In the genomic region with DNA sequence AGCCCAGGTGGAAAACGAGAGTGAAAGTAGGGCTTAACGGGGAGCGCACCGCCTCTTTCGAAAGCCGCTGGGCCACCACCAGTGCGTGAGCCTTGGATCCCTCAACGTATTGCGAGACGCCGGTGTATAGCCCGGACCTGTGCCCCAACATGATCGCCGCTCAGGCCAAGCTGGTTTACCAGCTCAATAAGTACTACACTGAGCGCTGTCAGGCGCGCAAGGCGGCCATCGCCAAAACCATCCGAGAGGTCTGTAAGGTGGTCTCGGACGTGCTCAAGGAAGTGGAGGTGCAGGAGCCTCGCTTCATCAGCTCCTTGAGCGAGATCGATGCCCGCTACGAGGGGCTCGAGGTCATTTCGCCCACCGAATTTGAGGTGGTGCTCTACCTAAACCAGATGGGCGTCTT, we compare ENCODE assay signal across 11 cellular contexts. TPM values are rescaled to one million over a fixed set of nuclear protein-coding genes. Genes with fewer than 3 reads are reported as not detected.
A peak's percentile ranks its signal among the peaks of the same experiment; 100 is the strongest.
DNase-seq lines count a peak whose midpoint lies in the region; ATAC-seq and TF ChIP-seq lines count a peak whose summit lies in the region.
"Had no signal": no experiment of that assay in that cellular context is flagged by ENCODE, and none has a peak within 500 bp of the region (broad histone marks: within the 10 kb centered on the region; RNA-seq: fewer than 3 reads in every experiment).

No MANE protein-coding gene starts in this region.

- H3K4ac ChIP-seq in mesenchymal stem cell (ENCODE audit: low read depth in 1 of 2, low read length in 2 of 2) = peak overlapping the region in 1 of 2 experiments; percentile 59

- H2BK12ac ChIP-seq in mesenchymal stem cell (ENCODE audit: low read length in 2 of 2) = peak overlapping the region in 1 of 2 experiments; percentile 95

- intact Hi-C loops in esophagus squamous epithelium (cut with DNase I) = no loop called here

- peak; percentile 39 for DNase-seq in MG63
- DNase-seq in esophagus squamous epithelium (lab: John Stamatoyannopoulos, UW) = no peak
- peak; percentile 76 for DNase-seq in mesenchymal stem cell
- no peak for DNase-seq in thoracic aorta (ENCODE audit: low spot score)
- DNase-seq in iPS-NIHi11 (ENCODE audit: low spot score) = no peak
- no peak for DNase-seq in NCI-H82 (lab: John Stamatoyannopoulos, UW)
- no peak for DNase-seq in GM23248
- DNase-seq: effector CD4-positive, alpha-beta T cell; NCI-H446 had no signal

- H3K14ac ChIP-seq in mesenchymal stem cell (ENCODE audit: low read length in 2 of 2) = peak overlapping the region in 1 of 2 experiments; percentile 63

- no peaks in the 10 kb centered on the region for H3K9me3 ChIP-seq in MG63
- H3K9me3 ChIP-seq in esophagus squamous epithelium = peaks cover 0 to 12% (median 6%) of the 10 kb centered on the region in 3 donors
- H3K9me3 ChIP-seq in mesenchymal stem cell (ENCODE audit: control insufficient read depth, low read length) = peaks cover 19% of the 10 kb centered on the region
- no peaks in the 10 kb centered on the region for H3K9me3 ChIP-seq in thoracic aorta
- no peaks in the 10 kb centered on the region for H3K9me3 ChIP-seq in GM23248 (ENCODE audit: low read depth)
- H3K9me3 ChIP-seq: uterus had no signal

- peak overlapping the region in 3 of 4 donors; percentile 27 to 54 (median 37) for H3K27ac ChIP-seq in esophagus squamous epithelium
- H3K27ac ChIP-seq in mesenchymal stem cell (ENCODE audit: low read length, poor library complexity, severe bottlenecking) = peak overlapping the region; percentile 86
- H3K27ac ChIP-seq in thoracic aorta = no peak overlapping the region
- no peak overlapping the region for H3K27ac ChIP-seq in GM23248
- H3K27ac ChIP-seq: uterus had no signal

- no peak for TF ChIP-seq POLR2A in esophagus squamous epithelium (IDR thresholded peaks at IDR 0.05)

- in situ Hi-C loops in GM23248 (cut with MboI) = loop anchor here (25.0 kb wide), 1 partner anchor 596 kb away; no protein-coding TSS in a partner anchor

- TF ChIP-seq CTCF in esophagus squamous epithelium (IDR thresholded peaks at IDR 0.05) (no peak), thoracic aorta (IDR thresholded peaks at IDR 0.05) (no peak)

- peak overlapping the region; percentile 48 for H4K91ac ChIP-seq in mesenchymal stem cell (ENCODE audit: low read length)

- H4K20me1 ChIP-seq in GM23248 (ENCODE audit: insufficient read depth) = no peaks in the 10 kb centered on the region

- no peaks in the 10 kb centered on the region for H3K9me2 ChIP-seq in GM23248 (ENCODE audit: insufficient read depth)

- peak overlapping the region in 1 of 2 experiments; percentile 54 for H3K23ac ChIP-seq in mesenchymal stem cell (ENCODE audit: low read length in 2 of 2)

- H4K8ac ChIP-seq in mesenchymal stem cell (ENCODE audit: low read length) = no peak overlapping the region

- H3K4me3 ChIP-seq in MG63 = peak overlapping the region; percentile 55
- H3K4me3 ChIP-seq in esophagus squamous epithelium = peak overlapping the region; percentile 7 to 55 (median 41)
- peak overlapping the region; percentile 35 to 64 for H3K4me3 ChIP-seq in mesenchymal stem cell (ENCODE audit: insufficient read depth in 1 of 2, low read depth in 1 of 2, low read length in 2 of 2)
- peak overlapping the region; percentile 63 for H3K4me3 ChIP-seq in thoracic aorta
- H3K4me3 ChIP-seq in GM23248 = no peak overlapping the region

- no peak overlapping the region for H2AFZ ChIP-seq in mesenchymal stem cell (ENCODE audit: low read depth, low read length)
- no peak overlapping the region for H2AFZ ChIP-seq in GM23248

- no peak for ATAC-seq in thoracic aorta (ENCODE audit: insufficient number of reproducible peaks, low FRiP score, low read depth)
- ATAC-seq in GM18858 (IDR thresholded peaks at IDR 0.05; ENCODE audit: unreplicated experiment) = no peak

- no peaks in the 10 kb centered on the region for H3K36me3 ChIP-seq in MG63
- H3K36me3 ChIP-seq in esophagus squamous epithelium = peaks cover 0 to 38% (median 15%) of the 10 kb centered on the region in 3 donors
- H3K36me3 ChIP-seq in mesenchymal stem cell (ENCODE audit: control insufficient read depth in 1 of 2, insufficient read depth in 2 of 2, low read depth in 1 of 2, low read length in 2 of 2) = peaks cover 0 to 4% of the 10 kb centered on the region in 2 experiments
- no peaks in the 10 kb centered on the region for H3K36me3 ChIP-seq in thoracic aorta
- H3K36me3 ChIP-seq in GM23248 (ENCODE audit: low read depth) = no peaks in the 10 kb centered on the region
- H3K36me3 ChIP-seq: uterus had no signal

- no peaks in the 10 kb centered on the region for H3F3A ChIP-seq in GM23248 (ENCODE audit: insufficient read depth)

- H3K18ac ChIP-seq in mesenchymal stem cell (ENCODE audit: low read depth in 1 of 2, low read length in 2 of 2) = peak overlapping the region; percentile 35 to 63

- H3K27me3 ChIP-seq in MG63 (peaks cover 9% of the 10 kb centered on the region; the same call in 1 of the 2 replicates), esophagus squamous epithelium (no peaks in the 10 kb centered on the region), mesenchymal stem cell (ENCODE audit: control insufficient read depth in 1 of 2, insufficient read depth in 1 of 2, low read length in 2 of 2) (no peaks in the 10 kb centered on the region), thoracic aorta (replicated peaks; ENCODE audit: insufficient read depth) (no peaks in the 10 kb centered on the region), GM23248 (replicated peaks; ENCODE audit: insufficient read depth) (no peaks in the 10 kb centered on the region)
- H3K27me3 ChIP-seq: uterus had no signal

- peaks cover 2% of the 10 kb centered on the region for H3K79me1 ChIP-seq in mesenchymal stem cell (replicated peaks; ENCODE audit: low read length, poor library complexity, severe bottlenecking)

- H3K4me1 ChIP-seq in esophagus squamous epithelium = no peaks in the 10 kb centered on the region
- peaks cover 14% of the 10 kb centered on the region for H3K4me1 ChIP-seq in mesenchymal stem cell (ENCODE audit: control insufficient read depth, insufficient read depth, low read depth, low read length)
- H3K4me1 ChIP-seq in thoracic aorta (ENCODE audit: control insufficient read depth in 1 of 2, low read depth in 2 of 2) = no peaks in the 10 kb centered on the region
- no peaks in the 10 kb centered on the region for H3K4me1 ChIP-seq in GM23248 (ENCODE audit: insufficient read depth)
- H3K4me1 ChIP-seq: uterus had no signal

- no peak overlapping the region for H2BK120ac ChIP-seq in mesenchymal stem cell (ENCODE audit: low read depth, low read length)

- no peaks in the 10 kb centered on the region for H3K79me2 ChIP-seq in GM23248 (ENCODE audit: insufficient read depth)

- no peak overlapping the region for H2AK5ac ChIP-seq in mesenchymal stem cell (ENCODE audit: low read length, severe bottlenecking)

- H3K9ac ChIP-seq in mesenchymal stem cell (ENCODE audit: low read length) (no peak overlapping the region), GM23248 (no peak overlapping the region)

- H3K4me2 ChIP-seq in mesenchymal stem cell (ENCODE audit: low read length, poor library complexity, severe bottlenecking) (peak overlapping the region; percentile 92), GM23248 (ENCODE audit: unreplicated experiment) (no peak overlapping the region)

- H2BK15ac ChIP-seq in mesenchymal stem cell (ENCODE audit: low read depth, poor library complexity, severe bottlenecking) = no peak overlapping the region

- WGBS in esophagus squamous epithelium, 2 donors = 53 to 87% methylated on average over 13 to 27 of the region's 31 CpGs
- WGBS in mesenchymal stem cell = under 1% methylated on average over 31 of the region's 31 CpGs
- WGBS in GM23248 (ENCODE audit: low coverage in 1 of 2, low lambda C conversion rate in 2 of 2, missing lambda C conversion rate in 2 of 2), 2 experiments = 90 to 92% methylated on average over 29 to 31 of the region's 31 CpGs

- no peak overlapping the region for H2BK5ac ChIP-seq in mesenchymal stem cell (ENCODE audit: low read depth, low read length, poor library complexity, severe bottlenecking)

RNA-seq across cellular contexts. Expression of gene MAB21L2, which starts 0.9 kb away (rescaled TPM):
- 0.07 TPM in 1 of 2 replicates, not detected in the other for total RNA-seq in MG63 (2014; rRNA removed; shearing (Covaris generic); ENCODE audit: low replicate concordance)
- total RNA-seq in esophagus squamous epithelium = 1 to 10 TPM in 1 of 4 donors, under 1 TPM in 3; 0.23 to 3.1 (median 0.73) TPM
- polyA plus RNA-seq in mesenchymal stem cell (2013, experiment 1 of 2) = 12.8 TPM
- polyA plus RNA-seq in mesenchymal stem cell (2013, experiment 2 of 2) = 12.9 TPM
- 10 to 100 TPM in 1 of 2 donors, not detected in 1; 13.9 TPM for total RNA-seq in thoracic aorta
- total RNA-seq in GM23248 (2014; rRNA removed; shearing (Covaris generic)) = not detected in 2 replicates
- not detected in 2 replicates for polyA plus RNA-seq in GM23248 (2016; fragmentation: Nextera tagmentation; extraction: Ambion mirVana)
- total RNA-seq: uterus had no signal

Comparison
In these comparisons a context has a peak if more than half of its experiments do, and no peak if none do; other contexts are left out.
1. DNase-seq: peak in MG63 (single experiment) and mesenchymal stem cell (single experiment); none in esophagus squamous epithelium (single experiment), thoracic aorta (single experiment), iPS-NIHi11 (single experiment), NCI-H82 (single experiment) and GM23248 (single experiment).
2. H3K27ac ChIP-seq: peak in esophagus squamous epithelium (3 of 4) and mesenchymal stem cell (single experiment); none in thoracic aorta (0 of 2) and GM23248 (single experiment).